9 cellular contexts compared by ENCODE assay signal in genomic region chr16:50202926-50203624, GRCh38. TPM values are rescaled to one million over a fixed set of nuclear protein-coding genes. Genes with fewer than 3 reads are reported as not detected.
DNase-seq lines count a peak whose midpoint lies in the region; ATAC-seq, FAIRE-seq and TF ChIP-seq lines count a peak whose summit lies in the region.
"Had no signal": no experiment of that assay in that cellular context is flagged by ENCODE, and none has a peak within 500 bp of the region (broad histone marks: within the 10 kb centered on the region; RNA-seq: fewer than 3 reads in every experiment).

No MANE protein-coding gene starts in this region.

- H3K36me3 ChIP-seq in HUES48 (ENCODE audit: control insufficient read depth, insufficient read depth, low read length) (no peaks in the 10 kb centered on the region), colonic mucosa (no peaks in the 10 kb centered on the region)

- CTCF ChIA-PET in A549 (lab: Yijun Ruan, JAX): interaction anchor here (1.7 to 2.9 kb wide), 2 partner anchors 9 to 11 kb away, joined by 7 to 12 read pairs; no protein-coding TSS in a partner anchor

- peak overlapping the region; percentile 75 to 83 for H3K27ac ChIP-seq in A549
- peak overlapping the region; percentile 60 for H3K27ac ChIP-seq in HUES48 (ENCODE audit: low read depth, low read length)
- peak overlapping the region; percentile 29 for H3K27ac ChIP-seq in colonic mucosa

- TF ChIP-seq EP300 in A549 (IDR thresholded peaks at IDR 0.05): no peak

- peak overlapping the region; percentile 2; the same call in 1 of the 3 replicates for H3K4me3 ChIP-seq in A549
- H3K4me3 ChIP-seq in HUES48 (ENCODE audit: low read depth, low read length): no peak overlapping the region
- H3K4me3 ChIP-seq in colonic mucosa: no peak overlapping the region

- H3K9me3 Mint-ChIP-seq in mesothelial cell of epicardium: peaks cover 6% of the 10 kb centered on the region

- TF ChIP-seq CTCF in A549 (IDR thresholded peaks at IDR 0.05): no peak
- TF ChIP-seq CTCF in colonic mucosa (IDR thresholded peaks at IDR 0.05): no peak
- TF ChIP-seq CTCF in mesothelial cell of epicardium (IDR thresholded peaks at IDR 0.05; ENCODE audit: unreplicated experiment): no peak

- intact Hi-C loops in colonic mucosa (cut with DNase I): no loop called here

- DNase-seq in A549 (ENCODE audit: low read depth in 1 of 2, low spot score in 1 of 2) (peak; percentile 76 to 81), colonic mucosa (peak; percentile 57), mesothelial cell of epicardium (ENCODE audit: low spot score in 2 of 2, unreplicated experiment in 2 of 2) (no peak), GM19239 (ENCODE audit: insufficient read length, low spot score) (no peak)
- DNase-seq: NCI-H510A had no signal

- H3K4me1 ChIP-seq in A549 (peaks cover 65% of the 10 kb centered on the region), HUES48 (ENCODE audit: control insufficient read depth, insufficient read depth, low read length) (peaks cover 8% of the 10 kb centered on the region; the same call in 1 of the 2 replicates), colonic mucosa (peaks cover 4% of the 10 kb centered on the region)

- H3K9me3 ChIP-seq in A549: no peaks in the 10 kb centered on the region
- no peaks in the 10 kb centered on the region for H3K9me3 ChIP-seq in HUES48 (ENCODE audit: control insufficient read depth, insufficient read depth, low read length)
- no peaks in the 10 kb centered on the region for H3K9me3 ChIP-seq in colonic mucosa

- H3K27ac Mint-ChIP-seq in mesothelial cell of epicardium: peak overlapping the region; percentile 96

- peaks cover 30% of the 10 kb centered on the region for H3K4me1 Mint-ChIP-seq in mesothelial cell of epicardium

- H3K27me3 ChIP-seq in HUES48 (ENCODE audit: control insufficient read depth, insufficient read depth, low read length): no peaks in the 10 kb centered on the region
- H3K27me3 ChIP-seq in colonic mucosa: no peaks in the 10 kb centered on the region

- FAIRE-seq in A549 (lab: Jason Lieb, UNC) (no peak), GM19239 (lab: Jason Lieb, UNC) (no peak)

- ATAC-seq in A549 (peak; percentile 88 to 90), HG03039 (IDR thresholded peaks at IDR 0.05; ENCODE audit: unreplicated experiment) (no peak), GM18502 (IDR thresholded peaks at IDR 0.05; ENCODE audit: poor library complexity, unreplicated experiment) (no peak), HG03378 (IDR thresholded peaks at IDR 0.05; ENCODE audit: unreplicated experiment) (no peak)

- no peak overlapping the region for H3K9ac ChIP-seq in HUES48 (ENCODE audit: low read depth, low read length)
- peak overlapping the region in 1 of 2 donors; percentile 40 for H3K9ac ChIP-seq in colonic mucosa (ENCODE audit: low read depth in 2 of 2, low read length in 2 of 2)

- POLR2A ChIA-PET in A549 (lab: Yijun Ruan, JAX): interaction anchor here (0.6 kb wide), 1 partner anchor 27 kb away, joined by 5 read pairs; no protein-coding TSS in a partner anchor

- no peak for TF ChIP-seq RAD21 in A549 (conservative IDR thresholded peaks at IDR 0.05 in 1 of 2, IDR thresholded peaks at IDR 0.05 in 1 of 2)

- peak overlapping the region; percentile 79 for H3K4me2 ChIP-seq in A549

- no peak for TF ChIP-seq POLR2A in A549 (IDR thresholded peaks at IDR 0.05; ENCODE audit: low read length)

- H3K4me3 Mint-ChIP-seq in mesothelial cell of epicardium: no peak overlapping the region

- no peaks in the 10 kb centered on the region for H3K36me3 Mint-ChIP-seq in mesothelial cell of epicardium

- 23% methylated on average over 5 of the region's 5 CpGs for WGBS in A549 (ENCODE audit: missing lambda C conversion rate)

- H3K27me3 Mint-ChIP-seq in mesothelial cell of epicardium (ENCODE audit: low read depth): no peaks in the 10 kb centered on the region

TF ChIP-seq in A549, 52 proteins besides CTCF, POLR2A, EP300 and RAD21:
- no peak for TF ChIP-seq RNF2 (IDR thresholded peaks at IDR 0.05; ENCODE audit: borderline replicate concordance, low read depth)
- TF ChIP-seq SMC3 (IDR thresholded peaks at IDR 0.05): no peak
- no peak for TF ChIP-seq MYC (IDR thresholded peaks at IDR 0.05; ENCODE audit: borderline replicate concordance, low read length)
- TF ChIP-seq JUN (IDR thresholded peaks at IDR 0.05): no peak
- TF ChIP-seq E2F6 (IDR thresholded peaks at IDR 0.05; ENCODE audit: borderline replicate concordance, low read depth): no peak
- no peak for TF ChIP-seq HMGXB4 (CRISPR knock-in tag; IDR thresholded peaks at IDR 0.05; ENCODE audit: borderline replicate concordance)
- no peak for TF ChIP-seq USF2 (IDR thresholded peaks at IDR 0.05)
- TF ChIP-seq NR3C1 (IDR thresholded peaks at IDR 0.05): no peak
- TF ChIP-seq ELK1 (IDR thresholded peaks at IDR 0.05; ENCODE audit: low read depth, low read length): no peak
- TF ChIP-seq FOSL2 (IDR thresholded peaks at IDR 0.05): peak; percentile 56; the same call in 1 of the 2 replicates
- peak; percentile 85 for TF ChIP-seq FOSL2 (CRISPR knock-in tag; IDR thresholded peaks at IDR 0.05)
- TF ChIP-seq GATA3 (IDR thresholded peaks at IDR 0.05; ENCODE audit: borderline replicate concordance): peak; percentile 19; the same call in 1 of the 2 replicates
- TF ChIP-seq MAFK (IDR thresholded peaks at IDR 0.05; ENCODE audit: partially characterized antibody): no peak
- TF ChIP-seq PBX3 (IDR thresholded peaks at IDR 0.05): no peak
- TF ChIP-seq HOXB5 (CRISPR knock-in tag; IDR thresholded peaks at IDR 0.05): no peak
- no peak for TF ChIP-seq CBX8 (IDR thresholded peaks at IDR 0.05)
- TF ChIP-seq FOXS1 (CRISPR knock-in tag; IDR thresholded peaks at IDR 0.05): no peak
- no peak for TF ChIP-seq HEYL (CRISPR knock-in tag; IDR thresholded peaks at IDR 0.05)
- TF ChIP-seq ZSCAN20 (CRISPR knock-in tag; IDR thresholded peaks at IDR 0.05): no peak
- peak; percentile 56 for TF ChIP-seq JUNB (IDR thresholded peaks at IDR 0.05)

RNA-seq across cellular contexts. Expression of gene TENT4B, which starts 50.0 kb away (rescaled TPM):
- 14.5 and 19.4 TPM in 2 replicates for polyA plus RNA-seq in A549 (2011; rRNA removed)
- 5.2 and 6.5 TPM in 2 replicates for polyA plus RNA-seq in A549 (2012; cell fraction: cytosol; rRNA removed)
- 4.1 and 4.4 TPM in 2 replicates for polyA plus RNA-seq in A549 (2012; cell fraction: nucleus; rRNA removed)
- polyA plus RNA-seq in A549 (2017; fragmentation: RNase III; extraction: RNeasy Plus Mini Kit Qiagen cat#74134 plus additional on column Dnase treatment): 12.2 to 12.5 TPM (median 12.2 TPM) in 3 replicates
- polyA minus RNA-seq in A549 (2011; rRNA and poly(A)+ RNA removed): 14.9 and 17.4 TPM in 2 replicates
- 10 to 100 TPM; 13.5 to 15.6 TPM for total RNA-seq in colonic mucosa
- 10.9 to 11.5 TPM (median 11.3 TPM) in 3 replicates for total RNA-seq in mesothelial cell of epicardium

Comparison
In these comparisons a context has a peak if more than half of its experiments do, and no peak if none do; other contexts are left out.
1. ATAC-seq: peak in A549 (2 of 2); none in HG03039 (single experiment), GM18502 (single experiment) and HG03378 (single experiment).
2. DNase-seq: peak in A549 (2 of 2) and colonic mucosa (single experiment); none in mesothelial cell of epicardium (0 of 2) and GM19239 (single experiment).
3. H3K27ac ChIP-seq: peak in every context shown above with its lines; median percentile 79 in A549; 60 in HUES48; 29 in colonic mucosa.